Comparison of ENCODE assay signal across 8 cellular contexts in the genomic region with DNA sequence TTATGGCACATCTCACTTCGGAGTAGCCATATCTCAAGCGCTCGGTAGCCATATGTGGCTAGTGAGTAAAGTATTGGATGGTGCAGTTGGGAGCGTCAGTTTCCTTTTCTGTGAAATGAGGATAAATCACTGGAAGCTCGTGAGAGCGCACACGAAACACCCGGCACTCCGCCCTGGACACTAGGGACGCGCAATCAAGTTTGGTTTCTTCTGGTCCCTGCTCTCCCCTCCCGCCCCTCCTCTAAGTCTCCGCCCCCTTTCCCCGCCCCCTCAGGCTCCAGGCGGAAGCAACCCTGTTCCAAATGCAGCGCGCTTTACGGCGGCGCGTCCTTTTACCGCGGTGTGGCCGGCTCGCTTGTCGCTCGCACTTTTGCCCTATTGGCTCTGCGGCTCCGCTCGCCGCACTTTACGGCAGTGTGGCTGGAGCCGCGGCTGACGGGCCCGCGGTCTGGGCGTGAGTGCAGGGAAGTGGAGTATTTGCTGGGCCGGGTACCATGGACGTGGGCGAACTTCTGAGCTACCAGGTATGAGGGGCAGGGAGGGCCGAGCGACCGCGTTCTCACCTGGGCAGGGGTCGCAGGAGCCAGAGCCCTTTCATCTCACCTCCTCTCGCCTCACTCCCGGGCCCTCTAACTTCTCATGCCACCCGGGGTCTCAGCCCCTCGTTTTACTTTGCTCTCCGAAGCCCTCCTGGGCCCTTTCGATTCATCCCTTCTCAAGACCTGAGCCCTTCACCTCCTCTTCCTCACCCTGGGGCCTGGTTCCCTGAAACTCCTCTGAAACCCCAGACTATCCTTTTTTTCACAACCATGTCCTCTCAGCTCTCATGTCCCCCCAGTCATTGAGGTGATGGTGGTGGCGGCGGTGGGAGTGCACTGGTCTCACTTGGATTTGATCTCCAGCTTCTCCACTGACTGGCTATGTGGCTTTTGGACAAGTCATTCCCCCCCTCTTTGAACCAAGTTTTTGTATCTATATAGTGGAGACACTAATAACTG. TPM values are rescaled to one million over a fixed set of nuclear protein-coding genes. Genes with fewer than 3 reads are reported as not detected.
A peak's percentile ranks its signal among the peaks of the same experiment; 100 is the strongest.
DNase-seq lines count a peak whose midpoint lies in the region; ATAC-seq lines count a peak whose summit lies in the region.

Gene CTNNBL1, plus strand, starts transcription at position 402 of the 998 bp plus-strand sequence. Its CDS starts 93 bp downstream, at position 495.

- DNase-seq in COLO829 (ENCODE audit: low spot score), result peak; percentile 92
- peak; percentile 93 for DNase-seq in HT1080 (ENCODE audit: low read depth)
- DNase-seq in NOMO-1 (lab: John Stamatoyannopoulos, UW; ENCODE audit: unreplicated experiment in 2 of 2), result peak; percentile 95 to 96
- peak; percentile 96 for DNase-seq in activated CD8-positive, alpha-beta memory T cell treated with anti-CD3 and anti-CD28 coated beads for 24 hours
- DNase-seq in effector memory CD4-positive, alpha-beta T cell, result peak; percentile 91 to 93 (median 93)
- peak; percentile 83 to 86 for DNase-seq in memory B cell (ENCODE audit: low spot score in 2 of 2)
- peak; percentile 93 for DNase-seq in stimulated activated CD8-positive, alpha-beta memory T cell treated with anti-CD3 and anti-CD28 coated beads, Interleukin-12 subunit alpha, Interleukin-12 subunit beta, amount 100 ng/mL, for 1 hour (ENCODE audit: low read depth)

- ATAC-seq in GM21360 (IDR thresholded peaks at IDR 0.05; ENCODE audit: unreplicated experiment), result peak; percentile 87
- peak; percentile 79 for ATAC-seq in memory B cell (ENCODE audit: low read depth)

- H3K9me3 ChIP-seq in effector memory CD4-positive, alpha-beta T cell (ENCODE audit: control insufficient read depth, low read length), result no peaks in the 10 kb centered on the region

- H3K4me1 ChIP-seq in effector memory CD4-positive, alpha-beta T cell (ENCODE audit: control insufficient read depth, insufficient read depth, low read length, poor library complexity, severe bottlenecking), result peaks cover 9% of the 10 kb centered on the region

- peaks cover 3% of the 10 kb centered on the region for H3K27me3 ChIP-seq in effector memory CD4-positive, alpha-beta T cell (replicated peaks; ENCODE audit: control insufficient read depth, insufficient read depth, low read length, poor library complexity, severe bottlenecking)

- peak within 1 kb of the TSS; percentile 65 for H3K4me3 ChIP-seq in effector memory CD4-positive, alpha-beta T cell (ENCODE audit: insufficient read depth, low read depth, low read length, poor library complexity, severe bottlenecking)

- H3K36me3 ChIP-seq in effector memory CD4-positive, alpha-beta T cell (ENCODE audit: control insufficient read depth, insufficient read depth, low read length), result no peaks in the 10 kb centered on the region

- peaks cover 2% of the 10 kb centered on the region for H3K27me3 Mint-ChIP-seq in memory B cell

- peaks cover 7% of the 10 kb centered on the region for H3K36me3 Mint-ChIP-seq in memory B cell

- H3K9me3 Mint-ChIP-seq in memory B cell, result no peaks in the 10 kb centered on the region

- H3K4me3 Mint-ChIP-seq in memory B cell, result peak within 1 kb of the TSS; percentile 97

- peak within 1 kb of the TSS; percentile 60 for H3K27ac ChIP-seq in effector memory CD4-positive, alpha-beta T cell (ENCODE audit: insufficient read depth, low read length, poor library complexity, severe bottlenecking)

- H3K27ac Mint-ChIP-seq in memory B cell, result peak within 1 kb of the TSS; percentile 90

- H3K4me1 Mint-ChIP-seq in memory B cell, result peaks cover 17% of the 10 kb centered on the region

RNA-seq across cellular contexts. Expression of gene CTNNBL1, which starts in this region (rescaled TPM):
- total RNA-seq in HT1080 (2014; rRNA removed; shearing (Covaris generic)), result 41.2 and 43.1 TPM in 2 replicates
- 40.0 and 40.1 TPM in 2 replicates for polyA plus RNA-seq in HT1080 (2015; cell fraction: cytosol; rRNA removed)
- 34.6 and 36.4 TPM in 2 replicates for polyA plus RNA-seq in HT1080 (2015; cell fraction: nucleus; rRNA removed)

Comparison
In these comparisons a context has a peak if more than half of its experiments do, and no peak if none do; other contexts are left out.
1. Peak in every context shown above with its lines: DNase-seq, ATAC-seq, H3K4me3 ChIP-seq and H3K27ac ChIP-seq.